In genomic region chr5:34074071-34074470, GRCh38 we compare ENCODE assay signal across 4 cellular contexts. TPM values are rescaled to one million over a fixed set of nuclear protein-coding genes. Genes with fewer than 3 reads are reported as not detected.
A peak's percentile ranks its signal among the peaks of the same experiment; 100 is the strongest.
DNase-seq lines count a peak whose midpoint lies in the region; ATAC-seq, FAIRE-seq and TF ChIP-seq lines count a peak whose summit lies in the region.
"Not testable (repeated sequence)": the region's sequence is repeated elsewhere in the genome, so short reads cannot be mapped to it uniquely, and the experiment has no call there.

No MANE protein-coding gene starts in this region.

- not testable (repeated sequence) for H3K9ac ChIP-seq in astrocyte (ENCODE audit: low read length)

- not testable (repeated sequence) for H3K27me3 Mint-ChIP-seq in astrocyte (ENCODE audit: low read depth, unreplicated experiment)

- not testable (repeated sequence) for H3K9me3 ChIP-seq in astrocyte (ENCODE audit: insufficient read depth, low read depth, low read length)

- H4K20me1 ChIP-seq in astrocyte (ENCODE audit: insufficient read depth, low read length): not testable (repeated sequence)

- H3K4me3 ChIP-seq in astrocyte (ENCODE audit: insufficient read depth, low read depth, low read length): not testable (repeated sequence)

- H3K4me3 Mint-ChIP-seq in astrocyte (ENCODE audit: unreplicated experiment): not testable (repeated sequence)

- TF ChIP-seq POLR2A in H54 (IDR thresholded peaks at IDR 0.05; ENCODE audit: low read depth, low read length): not testable (repeated sequence)

- not testable (repeated sequence) for H3K4me1 Mint-ChIP-seq in astrocyte (ENCODE audit: low read depth, unreplicated experiment)

- H2AFZ ChIP-seq in astrocyte (ENCODE audit: low read depth, low read length): not testable (repeated sequence)

- H3K9me3 Mint-ChIP-seq in astrocyte (ENCODE audit: unreplicated experiment): not testable (repeated sequence)

- not testable (repeated sequence) for H3K36me3 ChIP-seq in astrocyte (ENCODE audit: insufficient read depth, low read length)

- DNase-seq in H54 (ENCODE audit: insufficient read length, low spot score); astrocyte (ENCODE audit: low read depth); left lobe of liver (ENCODE audit: low spot score): not testable (repeated sequence)
- peak; percentile 22 for DNase-seq in pons (ENCODE audit: low spot score)

- ATAC-seq in left lobe of liver: peak; percentile 55

- H3K27me3 ChIP-seq in astrocyte (ENCODE audit: insufficient read depth, low read length): not testable (repeated sequence)

- FAIRE-seq in H54 (lab: Jason Lieb, UNC) (peak; percentile 99), astrocyte (lab: Jason Lieb, UNC) (peak; percentile 20)

- not testable (repeated sequence) for H3K4me1 ChIP-seq in astrocyte (ENCODE audit: insufficient read depth, low read length)

- H3K27ac Mint-ChIP-seq in astrocyte (ENCODE audit: unreplicated experiment): not testable (repeated sequence)

- H3K27ac ChIP-seq in astrocyte (ENCODE audit: low read depth, low read length): not testable (repeated sequence)

- H3K36me3 Mint-ChIP-seq in astrocyte (ENCODE audit: low read depth, unreplicated experiment): not testable (repeated sequence)

- H3K79me2 ChIP-seq in astrocyte (ENCODE audit: insufficient read depth, low read length): not testable (repeated sequence)

- TF ChIP-seq CTCF in astrocyte (IDR thresholded peaks at IDR 0.05; ENCODE audit: insufficient read depth, low read depth, low read length): not testable (repeated sequence)

- not testable (repeated sequence) for H3K4me2 ChIP-seq in astrocyte (ENCODE audit: low read length)

RNA-seq across cellular contexts. Expression of gene C1QTNF3, which starts 31.1 kb away (rescaled TPM):
- total RNA-seq in astrocyte (0.58 and 0.95 TPM in 2 replicates), left lobe of liver (1.9 TPM)
